ENCODE assay signal across 21 cellular contexts in the genomic region with DNA sequence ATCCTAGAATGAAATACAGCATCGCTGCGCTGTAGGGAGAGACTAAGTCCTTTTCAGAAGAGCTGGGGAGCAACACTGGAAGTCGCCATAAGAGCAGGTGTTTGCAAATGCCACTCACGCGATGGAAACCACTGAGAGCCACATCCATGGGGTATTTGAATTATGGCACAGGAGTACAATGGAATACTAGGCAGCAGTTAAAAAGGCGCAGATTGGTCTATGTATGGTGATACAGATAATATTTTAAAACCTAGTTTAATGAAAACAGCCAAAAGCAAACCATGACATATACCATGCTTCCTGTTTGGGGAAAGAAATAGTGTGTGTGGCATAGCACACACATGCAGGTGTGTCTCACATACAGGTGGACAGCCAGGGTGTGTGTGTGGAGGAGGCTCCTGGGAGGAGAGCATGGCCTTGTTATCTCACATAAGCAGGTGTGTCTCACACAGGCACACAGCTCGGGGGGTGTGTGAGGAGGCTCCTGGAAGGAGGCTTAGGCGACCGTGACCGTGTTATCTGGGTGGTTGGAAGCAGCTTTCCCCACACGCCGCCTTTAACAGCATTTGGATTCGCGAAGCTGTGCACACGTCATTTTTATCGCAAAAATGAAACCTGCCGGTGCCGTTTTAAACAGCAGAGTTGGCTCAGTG.
"Had no signal": no experiment of that assay in that cellular context is flagged by ENCODE, and none has a peak within 500 bp of the region (broad histone marks: within the 10 kb centered on the region; RNA-seq: fewer than 3 reads in every experiment).

No MANE protein-coding gene starts in this region.

- H3K36me3 ChIP-seq: SJCRH30 had no signal

- FAIRE-seq: HepG2, RCC 7860 had no signal

- DNase-seq: IMR-90, Kasumi-1, MM.1S, MV-4-11, NCI-H1048, NCI-H1105, NCI-H1417, NCI-H1436 treated with DMSO at 0.1 percent for 48 hours, NCI-H1694, NCI-H187 treated with DMSO at 0.1 percent for 48 hours, NCI-H2029 treated with DMSO at 0.1 percent for 48 hours, NCI-H2171 treated with DMSO at 0.1 percent for 48 hours, NCI-H524, NCI-H774, RPMI8226, SHP77 treated with DMSO at 0.1 percent for 48 hours, SJCRH30 had no signal

- H3K4me2 ChIP-seq: KMS-11 had no signal

- H3K9ac ChIP-seq: KMS-11 had no signal

- H3K27me3 ChIP-seq: SJCRH30 had no signal

- H3K27ac ChIP-seq: KMS-11, SJCRH30 had no signal

- H3K4me3 ChIP-seq: SJCRH30 had no signal

- ATAC-seq: HepG2, SK-N-SH treated with all-trans-retinoic acid at 6 μM for 48 hours had no signal

- H3K9me3 ChIP-seq: SJCRH30 had no signal
